ENCODE assay signal across 34 cellular contexts in the genomic region with DNA sequence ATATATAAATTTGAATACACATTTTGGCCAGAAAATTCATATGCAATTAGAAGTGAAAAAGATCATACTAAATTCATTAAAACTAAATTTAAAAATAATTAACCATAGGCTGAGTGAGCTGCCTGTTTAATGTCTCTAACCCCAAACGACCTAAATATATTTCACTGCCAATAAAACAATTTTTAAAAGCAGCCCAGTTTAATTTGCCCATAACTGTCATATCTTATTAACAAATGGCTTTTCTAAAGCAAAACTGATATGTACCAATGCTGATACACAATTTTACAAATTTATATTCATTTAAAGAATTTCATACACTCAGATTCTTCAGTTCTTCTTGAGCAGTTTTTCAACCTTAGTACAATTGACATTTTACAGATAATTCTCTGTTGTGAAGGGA.
"Had no signal": no experiment of that assay in that cellular context is flagged by ENCODE, and none has a peak within 500 bp of the region (broad histone marks: within the 10 kb centered on the region; RNA-seq: fewer than 3 reads in every experiment).

No MANE protein-coding gene starts in this region.

- H3K36me3 ChIP-seq: adrenal gland, brain microvascular endothelial cell, breast epithelium had no signal

- H3K27ac ChIP-seq: adrenal gland, body of pancreas, brain microvascular endothelial cell, breast epithelium, VCaP had no signal

- FAIRE-seq: astrocyte, TTC549 had no signal

- ATAC-seq: activated CD8-positive, alpha-beta T cell treated with anti-CD3 and anti-CD28 coated beads for 36 hours; activated naive CD4-positive, alpha-beta T cell treated with anti-CD3 and anti-CD28 coated beads, Interleukin-2, amount 50 U/mL, for 72 hours; activated T-cell treated with anti-CD3 and anti-CD28 coated beads, Interleukin-2, amount 50 U/mL, for 4 hours; activated T-cell treated with anti-CD3 and anti-CD28 coated beads, Interleukin-2, amount 50 U/mL, for 72 hours; activated T-helper 17 cell treated with anti-CD3 and anti-CD28 coated beads, Interleukin-2, amount 50 U/mL, for 72 hours; body of pancreas had no signal

- DNase-seq: activated B cell treated with CpG ODN at 0.5 μM for 24 hours; activated CD4-positive, alpha-beta memory T cell treated with anti-CD3 and anti-CD28 coated beads for 36 hours; activated CD4-positive, alpha-beta T cell treated with anti-CD3 and anti-CD28 coated beads for 4 hours; activated CD4-positive, alpha-beta T cell treated with anti-CD3 and anti-CD28 coated beads, Interleukin-2, amount 10 ng/mL, durations not matched to agents 24 days and 14 days; activated CD4-positive, alpha-beta T cell treated with anti-CD3 and anti-CD28 coated beads, Interleukin-2, amount 50 U/mL, for 1 hour; activated CD4-positive, alpha-beta T cell treated with anti-CD3 and anti-CD28 coated beads, Interleukin-2, amount 50 U/mL, for 4 hours; activated CD4-positive, CD25-positive, alpha-beta regulatory T cell treated with anti-CD3 and anti-CD28 coated beads, Interleukin-2, amount 50 U/mL, for 72 hours; activated CD8-positive, alpha-beta memory T cell treated with anti-CD3 and anti-CD28 coated beads, Interleukin-2, amount 50 U/mL, for 4 hours; activated CD8-positive, alpha-beta T cell treated with anti-CD3 and anti-CD28 coated beads for 36 hours; activated effector memory CD4-positive, alpha-beta T cell treated with anti-CD3 and anti-CD28 coated beads, Interleukin-2, amount 50 U/mL, for 16 hours; activated gamma-delta T cell treated with Interleukin-2 at 50 U/mL for 16 hours; activated naive CD4-positive, alpha-beta T cell; activated naive CD4-positive, alpha-beta T cell treated with anti-CD3 and anti-CD28 coated beads for 36 hours; activated naive CD4-positive, alpha-beta T cell treated with anti-CD3 and anti-CD28 coated beads, Interleukin-2, amount 50 U/mL, for 16 hours; activated naive CD8-positive, alpha-beta T cell treated with anti-CD3 and anti-CD28 coated beads for 36 hours; activated T-cell treated with anti-CD3 and anti-CD28 coated beads for 4 hours; activated T-cell treated with anti-CD3 and anti-CD28 coated beads, Interleukin-2, amount 50 U/mL, for 1 hour; activated T-cell treated with anti-CD3 and anti-CD28 coated beads, Interleukin-2, amount 50 U/mL, for 4 hours; activated T-cell treated with anti-CD3 and anti-CD28 coated beads, Interleukin-2, amount 50 U/mL, for 72 hours; adrenal gland; amniotic stem cell; aorta; body of pancreas; brain microvascular endothelial cell; central memory CD4-positive, alpha-beta T cell; T-helper 1 cell; T-helper 2 cell; T-helper 9 cell had no signal

- H3K4me3 ChIP-seq: adrenal gland, body of pancreas, breast epithelium had no signal

- H3K9me3 ChIP-seq: adrenal gland, body of pancreas, breast epithelium had no signal

- H3K4me1 ChIP-seq: adrenal gland, body of pancreas, breast epithelium had no signal

- H3K27me3 ChIP-seq: adrenal gland, body of pancreas, brain microvascular endothelial cell, breast epithelium had no signal
